Comparison of ENCODE assay signal across 8 cellular contexts in the genomic region with DNA sequence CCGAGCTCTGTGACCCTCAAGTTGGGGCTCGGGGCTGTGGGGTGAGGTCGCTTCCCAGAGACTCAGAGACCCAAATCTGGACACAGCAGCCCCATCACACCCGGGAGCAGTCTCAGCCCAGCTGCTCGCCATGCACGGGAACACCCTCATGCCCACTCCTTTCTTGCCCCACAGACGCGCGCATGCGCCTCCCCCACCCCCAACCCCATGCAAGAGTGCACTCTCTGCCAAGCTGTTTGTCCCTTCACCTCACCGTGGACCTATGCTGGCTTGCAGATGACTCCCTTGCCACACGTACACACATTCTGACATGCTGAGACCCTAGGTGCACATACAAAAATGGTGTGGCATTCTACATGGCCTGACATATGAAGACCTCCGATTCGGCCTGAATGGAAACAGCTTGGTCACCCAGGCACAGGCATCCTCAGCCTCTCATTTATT. TPM values are rescaled to one million over a fixed set of nuclear protein-coding genes. Genes with fewer than 3 reads are reported as not detected.
DNase-seq lines count a peak whose midpoint lies in the region; ATAC-seq, FAIRE-seq and TF ChIP-seq lines count a peak whose summit lies in the region.

No MANE protein-coding gene starts in this region.

- H3K4me3 ChIP-seq in HFF-Myc (replicated peaks; ENCODE audit: low read depth, low read length) (no peak overlapping the region; the same call in 1 of the 2 replicates), MG63 (no peak overlapping the region)

- peak overlapping the region; percentile 67 for H3K4me3 Mint-ChIP-seq in glutamatergic neuron (ENCODE audit: unreplicated experiment)

- peaks cover 40% of the 10 kb centered on the region for H3K4me1 Mint-ChIP-seq in glutamatergic neuron (ENCODE audit: low read depth, unreplicated experiment)

- no peaks in the 10 kb centered on the region for H3K27me3 ChIP-seq in MG63

- peaks cover 30% of the 10 kb centered on the region for H3K9me3 Mint-ChIP-seq in glutamatergic neuron (ENCODE audit: unreplicated experiment)

- TF ChIP-seq POLR2A in GM12892 (IDR thresholded peaks at IDR 0.05; ENCODE audit: low read depth, low read length) = no peak

- H3K36me3 ChIP-seq in MG63 = no peaks in the 10 kb centered on the region

- DNase-seq in HFF-Myc (ENCODE audit: extremely low read depth, low read depth) (peak; percentile 36), activated T-cell treated with anti-CD3 and anti-CD28 coated beads for 48 hours (ENCODE audit: low read depth) (peak; percentile 41), glutamatergic neuron (peak; percentile 58), occipital lobe (lab: John Stamatoyannopoulos, UW) (no peak), GM12892 (ENCODE audit: insufficient read length) (no peak), MG63 (no peak)
- DNase-seq in stimulated activated CD8-positive, alpha-beta memory T cell treated with anti-CD3 and anti-CD28 coated beads, Interleukin-4, amount 100 ng/mL, for 48 hours = peak; percentile 69

- no peak for TF ChIP-seq CTCF in HFF-Myc (IDR thresholded peaks at IDR 0.05; ENCODE audit: low read depth, low read length, missing control alignments)
- TF ChIP-seq CTCF in glutamatergic neuron (IDR thresholded peaks at IDR 0.05; ENCODE audit: partially characterized antibody, unreplicated experiment) = no peak

- 0 out of 2 replicates have a peak, but pooled peaks cover 2% of the 10 kb centered on the region for H3K9me3 ChIP-seq in MG63

- no peak for FAIRE-seq in GM12892 (lab: Jason Lieb, UNC)

- peak overlapping the region; percentile 96 for H3K27ac Mint-ChIP-seq in glutamatergic neuron (ENCODE audit: unreplicated experiment)

- no peaks in the 10 kb centered on the region for H3K36me3 Mint-ChIP-seq in glutamatergic neuron (ENCODE audit: unreplicated experiment)

- no peak for ATAC-seq in HG03442 (IDR thresholded peaks at IDR 0.05; ENCODE audit: unreplicated experiment)

- peaks cover 21% of the 10 kb centered on the region for H3K27me3 Mint-ChIP-seq in glutamatergic neuron (ENCODE audit: unreplicated experiment)

RNA-seq across cellular contexts. Expression of gene CD248, which starts 0.5 kb away (rescaled TPM):
- total RNA-seq in glutamatergic neuron (ENCODE audit: unreplicated experiment) (11.4 TPM), occipital lobe (1.1 TPM)
- not detected for polyA plus RNA-seq in GM12892 (2012; ENCODE audit: missing spikeins)
- not detected in 2 replicates for total RNA-seq in MG63 (2014; rRNA removed; shearing (Covaris generic); ENCODE audit: low replicate concordance)

RNA-seq across cellular contexts. Expression of gene RIN1, which starts 18.9 kb away (rescaled TPM):
- 1.9 TPM for total RNA-seq in glutamatergic neuron (ENCODE audit: unreplicated experiment)
- total RNA-seq in occipital lobe = 0.47 TPM
- not detected for polyA plus RNA-seq in GM12892 (2012; ENCODE audit: missing spikeins)
- total RNA-seq in MG63 (2014; rRNA removed; shearing (Covaris generic); ENCODE audit: low replicate concordance) = 45.3 and 65.7 TPM in 2 replicates

RNA-seq across cellular contexts. Expression of gene TMEM151A, which starts 25.6 kb away (rescaled TPM):
- total RNA-seq in glutamatergic neuron (ENCODE audit: unreplicated experiment) (19.2 TPM), occipital lobe (6.4 TPM)
- polyA plus RNA-seq in GM12892 (2012; ENCODE audit: missing spikeins) = not detected
- total RNA-seq in MG63 (2014; rRNA removed; shearing (Covaris generic); ENCODE audit: low replicate concordance) = 0.56 TPM in 1 of 2 replicates, not detected in the other

RNA-seq across cellular contexts. Expression of gene BRMS1, which starts 27.6 kb away (rescaled TPM):
- 44.0 TPM for total RNA-seq in glutamatergic neuron (ENCODE audit: unreplicated experiment)
- 17.6 TPM for total RNA-seq in occipital lobe
- polyA plus RNA-seq in GM12892 (2012; ENCODE audit: missing spikeins) = 24.6 TPM
- 119 TPM in 2 replicates for total RNA-seq in MG63 (2014; rRNA removed; shearing (Covaris generic); ENCODE audit: low replicate concordance)

RNA-seq across cellular contexts. Expression of gene YIF1A, which starts 28.4 kb away (rescaled TPM):
- total RNA-seq in glutamatergic neuron (ENCODE audit: unreplicated experiment) = 115 TPM
- total RNA-seq in occipital lobe = 32.4 TPM
- 25.8 TPM for polyA plus RNA-seq in GM12892 (2012; ENCODE audit: missing spikeins)
- total RNA-seq in MG63 (2014; rRNA removed; shearing (Covaris generic); ENCODE audit: low replicate concordance) = 217 and 220 TPM in 2 replicates

Comparison
In these comparisons a context has a peak if more than half of its experiments do, and no peak if none do; other contexts are left out.
1. DNase-seq: peak in HFF-Myc (single experiment), activated T-cell treated with anti-CD3 and anti-CD28 coated beads for 48 hours (single experiment), glutamatergic neuron (single experiment) and stimulated activated CD8-positive, alpha-beta memory T cell treated with anti-CD3 and anti-CD28 coated beads, Interleukin-4, amount 100 ng/mL, for 48 hours (single experiment); none in occipital lobe (single experiment), GM12892 (single experiment) and MG63 (single experiment).
2. RNA of gene RIN1, which starts 18.9 kb away (total RNA-seq): 45.3 to 65.7 TPM in MG63; 1.9 TPM in glutamatergic neuron (single experiment) and 0.47 TPM in occipital lobe (single experiment); every median in the first group is over 10 times any median in the second.